In genomic region chr12:40225984-40226602, GRCh38 we compare ENCODE assay signal across 8 cellular contexts. TPM values are rescaled to one million over a fixed set of nuclear protein-coding genes. Genes with fewer than 3 reads are reported as not detected.
DNase-seq lines count a peak whose midpoint lies in the region; ATAC-seq and TF ChIP-seq lines count a peak whose summit lies in the region.

No MANE protein-coding gene starts in this region.

- no peaks in the 10 kb centered on the region for H3K9me3 ChIP-seq in effector memory CD4-positive, alpha-beta T cell (ENCODE audit: control insufficient read depth, low read length)

- H3K36me3 ChIP-seq in effector memory CD4-positive, alpha-beta T cell (ENCODE audit: control insufficient read depth, insufficient read depth, low read length) = no peaks in the 10 kb centered on the region

- H3K4me3 ChIP-seq in effector memory CD4-positive, alpha-beta T cell (ENCODE audit: insufficient read depth, low read depth, low read length, poor library complexity, severe bottlenecking) = no peak overlapping the region

- ATAC-seq in GM18868 (IDR thresholded peaks at IDR 0.05; ENCODE audit: unreplicated experiment) (peak; percentile 86), HG02852 (IDR thresholded peaks at IDR 0.05; ENCODE audit: unreplicated experiment) (peak; percentile 66)

- no peak overlapping the region for H3K27ac Mint-ChIP-seq in neural crest cell (ENCODE audit: unreplicated experiment)
- no peak overlapping the region for H3K27ac Mint-ChIP-seq in activated naive CD4-positive, alpha-beta T cell treated with anti-CD3 and anti-CD28 coated beads for 36 hours

- CTCF ChIA-PET in activated naive CD4-positive, alpha-beta T cell treated with anti-CD3 and anti-CD28 coated beads for 36 hours (lab: Charles Lee) = no interaction called here

- H3K4me1 ChIP-seq in effector memory CD4-positive, alpha-beta T cell (ENCODE audit: control insufficient read depth, insufficient read depth, low read length, poor library complexity, severe bottlenecking) = no peaks in the 10 kb centered on the region

- intact Hi-C loops in activated naive CD4-positive, alpha-beta T cell treated with anti-CD3 and anti-CD28 coated beads for 36 hours (cut with micrococcal nuclease) = no loop called here

- no peak overlapping the region for H3K27ac ChIP-seq in effector memory CD4-positive, alpha-beta T cell (ENCODE audit: insufficient read depth, low read length, poor library complexity, severe bottlenecking)

- peak overlapping the region; percentile 38 for H3K4me3 Mint-ChIP-seq in neural crest cell
- no peak overlapping the region for H3K4me3 Mint-ChIP-seq in activated naive CD4-positive, alpha-beta T cell treated with anti-CD3 and anti-CD28 coated beads for 36 hours

- H3K27me3 ChIP-seq in effector memory CD4-positive, alpha-beta T cell (replicated peaks; ENCODE audit: control insufficient read depth, insufficient read depth, low read length, poor library complexity, severe bottlenecking) = no peaks in the 10 kb centered on the region

- TF ChIP-seq CTCF in neural crest cell (conservative IDR thresholded peaks at IDR 0.05) = no peak

- H3K9me3 Mint-ChIP-seq in neural crest cell = no peaks in the 10 kb centered on the region
- no peaks in the 10 kb centered on the region for H3K9me3 Mint-ChIP-seq in activated naive CD4-positive, alpha-beta T cell treated with anti-CD3 and anti-CD28 coated beads for 36 hours

- DNase-seq in SIG-M5 treated with dmso at 0.1 percent for 504 hours (lab: John Stamatoyannopoulos, UW; ENCODE audit: unreplicated experiment) (peak; percentile 80), neural crest cell (ENCODE audit: low read depth, low spot score) (no peak), SK-N-DZ (ENCODE audit: low spot score) (no peak), NCI-H2171 (lab: John Stamatoyannopoulos, UW) (no peak)
- DNase-seq in activated naive CD4-positive, alpha-beta T cell treated with anti-CD3 and anti-CD28 coated beads for 36 hours = no peak
- no peak for DNase-seq in effector memory CD4-positive, alpha-beta T cell

- H3K36me3 Mint-ChIP-seq in neural crest cell (ENCODE audit: low read depth) = no peaks in the 10 kb centered on the region
- no peaks in the 10 kb centered on the region for H3K36me3 Mint-ChIP-seq in activated naive CD4-positive, alpha-beta T cell treated with anti-CD3 and anti-CD28 coated beads for 36 hours (ENCODE audit: low read depth)

- peaks cover 32% of the 10 kb centered on the region for H3K27me3 Mint-ChIP-seq in neural crest cell (ENCODE audit: low read depth)
- peaks cover 49% of the 10 kb centered on the region for H3K27me3 Mint-ChIP-seq in activated naive CD4-positive, alpha-beta T cell treated with anti-CD3 and anti-CD28 coated beads for 36 hours (ENCODE audit: low read depth)

- peaks cover 11% of the 10 kb centered on the region for H3K4me1 Mint-ChIP-seq in neural crest cell
- H3K4me1 Mint-ChIP-seq in activated naive CD4-positive, alpha-beta T cell treated with anti-CD3 and anti-CD28 coated beads for 36 hours (ENCODE audit: low read depth) = peaks cover 11% of the 10 kb centered on the region

RNA-seq across cellular contexts. Expression of gene LRRK2, which starts 1.3 kb away (rescaled TPM):
- 2.1 and 2.8 TPM in 2 replicates for total RNA-seq in neural crest cell
- total RNA-seq in activated naive CD4-positive, alpha-beta T cell treated with anti-CD3 and anti-CD28 coated beads for 36 hours = not detected
- 0.08 and 0.17 TPM in 2 replicates for polyA plus RNA-seq in SK-N-DZ (2014; cell fraction: cytosol; rRNA removed)
- polyA plus RNA-seq in SK-N-DZ (2014; cell fraction: nucleus; rRNA removed) = 0.14 and 2.5 TPM in 2 replicates
